ENCODE assay signal across 8 cellular contexts in the genomic region with DNA sequence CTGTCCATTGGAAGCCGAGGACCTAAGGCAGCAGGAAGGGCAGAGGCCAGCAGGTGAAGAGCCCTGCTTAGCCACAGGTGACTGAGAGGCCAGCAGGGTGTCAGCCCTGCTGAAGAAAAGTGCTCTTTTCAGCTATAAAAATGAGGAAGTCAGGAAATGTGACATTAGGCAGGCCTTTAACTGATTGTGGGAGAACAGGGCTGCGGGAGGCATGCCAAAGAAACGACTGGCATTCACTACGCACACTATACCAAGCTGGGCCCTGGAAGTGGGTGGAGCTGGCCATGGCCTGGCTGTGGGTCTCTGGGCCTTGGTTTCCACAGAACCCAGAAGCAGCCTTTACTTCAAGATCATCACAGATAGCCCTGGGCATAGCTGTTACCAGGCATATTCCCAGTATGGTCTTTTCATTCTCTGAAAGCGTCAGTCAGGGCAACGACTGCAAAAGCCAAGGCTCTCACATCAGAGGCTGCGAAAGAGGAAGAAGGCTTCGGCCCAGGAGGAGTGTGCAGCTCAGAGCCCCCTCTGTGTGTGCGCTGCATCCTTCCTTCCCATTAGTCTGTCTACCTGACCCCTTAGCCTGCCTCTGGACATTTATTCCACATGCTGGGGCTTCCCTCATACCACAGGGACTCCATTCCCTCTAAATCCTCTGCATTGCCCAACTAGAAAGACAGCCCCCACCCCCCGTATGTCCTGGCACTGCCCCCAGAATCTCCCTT. TPM values are rescaled to one million over a fixed set of nuclear protein-coding genes. Genes with fewer than 3 reads are reported as not detected.
DNase-seq lines count a peak whose midpoint lies in the region; ATAC-seq and TF ChIP-seq lines count a peak whose summit lies in the region.

No MANE protein-coding gene starts in this region.

- no peaks in the 10 kb centered on the region for H3K9me3 ChIP-seq in spleen

- intact Hi-C loops in spleen (cut with DNase I; ENCODE audit: low total_unique reads) = no loop called here

- H3K4me3 Mint-ChIP-seq in T-cell = peak overlapping the region; percentile 28 to 78 (median 58)

- TF ChIP-seq CTCF in HL-60 (IDR thresholded peaks at IDR 0.05; ENCODE audit: insufficient read depth, low read length) (no peak), foreskin keratinocyte (conservative IDR thresholded peaks at IDR 0.05) (no peak), spleen (IDR thresholded peaks at IDR 0.05 in 8 of 11, conservative IDR thresholded peaks at IDR 0.05 in 3 of 11) (no peak)

- peaks cover 0 to 48% (median 10%) of the 10 kb centered on the region in 6 donors for H3K36me3 ChIP-seq in spleen

- CTCF ChIA-PET in T-cell (lab: Charles Lee) = interaction anchor here in 1 of 2 donors (1.0 to 1.2 kb wide), 2 partner anchors 10 to 12 kb away, joined by 3 to 4 read pairs; no protein-coding TSS in a partner anchor

- H3K4me1 ChIP-seq in foreskin keratinocyte (peaks cover 73% of the 10 kb centered on the region), spleen (peaks cover 42 to 100% (median 83%) of the 10 kb centered on the region in 6 donors)

- H3K36me3 Mint-ChIP-seq in T-cell = peaks cover 35% of the 10 kb centered on the region

- TF ChIP-seq POLR2A in spleen (IDR thresholded peaks at IDR 0.05) = no peak

- H3K4me3 ChIP-seq in HL-60 (replicated peaks; ENCODE audit: insufficient read depth, low read length) (no peak overlapping the region), spleen (peak overlapping the region in 1 of 8 donors; percentile 29)

- H3K27ac Mint-ChIP-seq in T-cell = peak overlapping the region; percentile 79 to 90

- H3K27me3 ChIP-seq in HL-60 (ENCODE audit: insufficient read depth, poor library complexity, severe bottlenecking) (no peaks in the 10 kb centered on the region), foreskin keratinocyte (no peaks in the 10 kb centered on the region), spleen (replicated peaks in 1 of 7) (no peaks in the 10 kb centered on the region)

- no peak for ATAC-seq in T-cell (replicated peaks in 1 of 4)
- ATAC-seq in foreskin keratinocyte = no peak
- ATAC-seq in GM18858 (IDR thresholded peaks at IDR 0.05; ENCODE audit: unreplicated experiment) = no peak

- DNase-seq in HL-60 (ENCODE audit: low read depth in 1 of 2, low spot score in 1 of 2) (peak in 1 of 2 experiments; percentile 78), T-cell (no peak), foreskin keratinocyte (no peak), spleen (no peak), SHP77 treated with DMSO at 0.1 percent for 48 hours (lab: John Stamatoyannopoulos, UW) (no peak), AG20443 (ENCODE audit: low spot score) (no peak)
- no peak for DNase-seq in activated CD4-positive, alpha-beta T cell treated with anti-CD3 and anti-CD28 coated beads, Interleukin-2, amount 50 U/mL, for 48 hours

- POLR2A ChIA-PET in T-cell (lab: Charles Lee) = interaction anchor here (0.5 to 1.3 kb wide), 5 partner anchors 9 to 215 kb away, joined by 3 to 4 read pairs (median 3); no protein-coding TSS in a partner anchor

- no peaks in the 10 kb centered on the region for H3K27me3 Mint-ChIP-seq in T-cell

- 24 to 44% (median 36%) methylated on average over 10 of the region's 10 CpGs for WGBS in spleen, 5 donors

- H3K9me3 Mint-ChIP-seq in T-cell = no peaks in the 10 kb centered on the region

- H3K27ac ChIP-seq in HL-60 (replicated peaks) = peak overlapping the region; percentile 59
- peak overlapping the region; percentile 12 for H3K27ac ChIP-seq in foreskin keratinocyte
- peak overlapping the region in 6 of 8 donors; percentile 15 to 79 (median 72) for H3K27ac ChIP-seq in spleen

- H3K4me1 Mint-ChIP-seq in T-cell = peaks cover 94 to 98% (median 95%) of the 10 kb centered on the region in 3 donors

RNA-seq across cellular contexts. Expression of a gene that starts 14.3 kb away (rescaled TPM):
- total RNA-seq in T-cell (10 to 100 TPM; 72.0 to 91.7 (median 83.9) TPM), foreskin keratinocyte (204 and 209 TPM in 2 replicates), spleen (100 to 1,000 TPM in 3 of 7 donors, 10 to 100 TPM in 4; 26.2 to 142 (median 83.1) TPM)
- polyA plus RNA-seq in foreskin keratinocyte (178 and 182 TPM in 2 replicates), spleen (10 to 100 TPM; 18.3 to 31.0 (median 19.5) TPM)

Comparison
In these comparisons a context has a peak if more than half of its experiments do, and no peak if none do; other contexts are left out.
1. H3K27ac ChIP-seq: peak in every context shown above with its lines; median percentile 72 in spleen; 59 in HL-60; 12 in foreskin keratinocyte.